In genomic region chr11:67111261-67111660, GRCh38 we compare ENCODE assay signal across 2 cellular contexts.
TF ChIP-seq lines count a peak whose summit lies in the region.

No MANE protein-coding gene starts in this region.

TF ChIP-seq in SK-N-SH treated with all-trans-retinoic acid at 6 μM for 48 hours, 23 proteins besides CTCF, POLR2A, EP300 and RAD21 (continued from another document):
- TF ChIP-seq CREB5 (CRISPR knock-in tag; IDR thresholded peaks at IDR 0.05; ENCODE audit: low read depth) (no peak), GLIS3 (CRISPR knock-in tag; IDR thresholded peaks at IDR 0.05) (no peak), ZC3H10 (CRISPR knock-in tag; IDR thresholded peaks at IDR 0.05) (no peak), ESRRG (CRISPR knock-in tag; IDR thresholded peaks at IDR 0.05) (no peak), ZNF565 (CRISPR knock-in tag; conservative IDR thresholded peaks at IDR 0.05; ENCODE audit: low read depth) (no peak), TOX (CRISPR knock-in tag; IDR thresholded peaks at IDR 0.05; ENCODE audit: borderline replicate concordance) (no peak), ZFP3 (CRISPR knock-in tag; IDR thresholded peaks at IDR 0.05) (no peak), OSR1 (CRISPR knock-in tag; IDR thresholded peaks at IDR 0.05) (no peak), SNAI2 (CRISPR knock-in tag; IDR thresholded peaks at IDR 0.05) (no peak), PPARA (CRISPR knock-in tag; IDR thresholded peaks at IDR 0.05; ENCODE audit: borderline replicate concordance) (no peak), POU6F1 (CRISPR knock-in tag; IDR thresholded peaks at IDR 0.05; ENCODE audit: borderline replicate concordance, low read depth) (no peak), CSRNP3 (CRISPR knock-in tag; IDR thresholded peaks at IDR 0.05) (no peak), TSHZ2 (CRISPR knock-in tag; IDR thresholded peaks at IDR 0.05) (no peak), ZNF8 (CRISPR knock-in tag; IDR thresholded peaks at IDR 0.05) (no peak), RARB (CRISPR knock-in tag; IDR thresholded peaks at IDR 0.05) (no peak)
TF ChIP-seq in SK-N-SH treated with all-trans-retinoic acid at 6 μM for 48 hours: peak in this region for 0.

TF ChIP-seq in SK-N-SH, 30 proteins besides CTCF, POLR2A, EP300 and RAD21 (continued from another document):
- TF ChIP-seq USF1 (IDR thresholded peaks at IDR 0.05; ENCODE audit: borderline replicate concordance, low read depth) (no peak), RXRA (IDR thresholded peaks at IDR 0.05; ENCODE audit: borderline replicate concordance, low read depth) (no peak), EZH2phosphoT487 (IDR thresholded peaks at IDR 0.05; ENCODE audit: borderline replicate concordance, low read depth) (no peak), PBX3 (IDR thresholded peaks at IDR 0.05) (no peak), TEAD4 (IDR thresholded peaks at IDR 0.05; ENCODE audit: borderline replicate concordance, insufficient read depth) (no peak), SMC3 (IDR thresholded peaks at IDR 0.05; ENCODE audit: low read depth, low read length) (no peak), CHD2 (IDR thresholded peaks at IDR 0.05; ENCODE audit: low read length, partially characterized antibody) (no peak), IRF3 (IDR thresholded peaks at IDR 0.05; ENCODE audit: low read depth, low read length) (no peak), USF2 (IDR thresholded peaks at IDR 0.05; ENCODE audit: borderline replicate concordance, low read depth, low read length) (no peak), TCF12 (IDR thresholded peaks at IDR 0.05) (no peak), MXI1 (IDR thresholded peaks at IDR 0.05; ENCODE audit: low read depth, low read length) (no peak), NRF1 (IDR thresholded peaks at IDR 0.05; ENCODE audit: low read depth, low read length) (no peak)
